ENCODE assay signal across 7 cellular contexts in genomic region chr1:162498442-162498785, GRCh38. TPM values are rescaled to one million over a fixed set of nuclear protein-coding genes. Genes with fewer than 3 reads are reported as not detected.
DNase-seq lines count a peak whose midpoint lies in the region; ATAC-seq lines count a peak whose summit lies in the region.

No MANE protein-coding gene starts in this region.

- no peak for DNase-seq in NT2/D1 (ENCODE audit: low read depth, low spot score)
- DNase-seq in dedifferentiated amniotic fluid mesenchymal stem cell (ENCODE audit: extremely low spot score), result peak; percentile 27
- DNase-seq in naive thymus-derived CD8-positive, alpha-beta T cell, result no peak
- no peak for DNase-seq in NCI-H2196 treated with DMSO at 0.1 percent for 48 hours (lab: John Stamatoyannopoulos, UW; ENCODE audit: unreplicated experiment)
- no peak for DNase-seq in stimulated activated CD4-positive, alpha-beta T cell treated with anti-CD3 and anti-CD28 coated beads, Interleukin-15, amount 100 ng/mL, for 24 hours

- peak overlapping the region; percentile 99 for H3K9ac ChIP-seq in NT2/D1 (ENCODE audit: insufficient read length, low read depth)

- H3K4me1 ChIP-seq in NT2/D1 (ENCODE audit: insufficient read depth, insufficient read length), result no peaks in the 10 kb centered on the region

- peaks cover 4 to 34% (median 6%) of the 10 kb centered on the region in 3 donors for H3K36me3 Mint-ChIP-seq in naive thymus-derived CD8-positive, alpha-beta T cell

- H3K9me3 ChIP-seq in NT2/D1 (ENCODE audit: insufficient read depth, low read length), result no peaks in the 10 kb centered on the region

- H3K27ac Mint-ChIP-seq in naive thymus-derived CD8-positive, alpha-beta T cell, result peak overlapping the region; percentile 76 to 96 (median 92)

- H3K36me3 ChIP-seq in NT2/D1 (ENCODE audit: insufficient read depth, insufficient read length, low read length), result peaks cover 43% of the 10 kb centered on the region

- no peaks in the 10 kb centered on the region for H3K9me3 Mint-ChIP-seq in naive thymus-derived CD8-positive, alpha-beta T cell

- H3K4me3 ChIP-seq in NT2/D1 (ENCODE audit: insufficient read length, low read depth), result peak overlapping the region; percentile 97

- H3K27me3 Mint-ChIP-seq in naive thymus-derived CD8-positive, alpha-beta T cell, result peaks cover 0 to 2% (median 0%) of the 10 kb centered on the region in 5 donors

- POLR2A ChIA-PET in naive thymus-derived CD8-positive, alpha-beta T cell (lab: Charles Lee), result interaction anchor here (0.6 to 2.2 kb wide), 3 partner anchors 9 to 68 kb away, joined by 3 to 6 read pairs (median 3); partner anchors contain the start of gene UAP1

- H3K27me3 ChIP-seq in NT2/D1 (ENCODE audit: insufficient read depth, insufficient read length), result no peaks in the 10 kb centered on the region

- H3K4me3 Mint-ChIP-seq in naive thymus-derived CD8-positive, alpha-beta T cell, result peak overlapping the region; percentile 83 to 97 (median 90)

- peak; percentile 20 for ATAC-seq in GM18520 (IDR thresholded peaks at IDR 0.05; ENCODE audit: unreplicated experiment)
- ATAC-seq in HG02571 (IDR thresholded peaks at IDR 0.05; ENCODE audit: unreplicated experiment), result peak; percentile 15
- ATAC-seq in naive thymus-derived CD8-positive, alpha-beta T cell, result no peak

- peaks cover 14 to 47% (median 33%) of the 10 kb centered on the region in 4 donors for H3K4me1 Mint-ChIP-seq in naive thymus-derived CD8-positive, alpha-beta T cell

RNA-seq across cellular contexts. Expression of gene UHMK1, which starts 0.8 kb away (rescaled TPM):
- total RNA-seq in naive thymus-derived CD8-positive, alpha-beta T cell, result 10 to 100 TPM; 65.5 to 68.6 TPM
- 10 to 100 TPM; 48.4 to 75.9 (median 57.6) TPM for polyA plus RNA-seq in naive thymus-derived CD8-positive, alpha-beta T cell

Comparison
In these comparisons a context has a peak if more than half of its experiments do, and no peak if none do; other contexts are left out.
1. ATAC-seq: peak in GM18520 (single experiment) and HG02571 (single experiment); none in naive thymus-derived CD8-positive, alpha-beta T cell (0 of 2).